ENCODE assay signal across 8 cellular contexts in genomic region chr11:67277231-67277961, GRCh38. TPM values are rescaled to one million over a fixed set of nuclear protein-coding genes. Genes with fewer than 3 reads are reported as not detected.
DNase-seq lines count a peak whose midpoint lies in the region; ATAC-seq and TF ChIP-seq lines count a peak whose summit lies in the region.

No MANE protein-coding gene starts in this region.

- WGBS in ectodermal cell, 2 experiments = 46 to 47% methylated on average over 24 of the region's 24 CpGs

- H3K4me3 ChIP-seq in ectodermal cell (ENCODE audit: insufficient read depth, low read depth, low read length) = peak overlapping the region; percentile 10
- no peak overlapping the region for H3K4me3 ChIP-seq in mucosa of descending colon

- no peak for TF ChIP-seq CTCF in mucosa of descending colon (IDR thresholded peaks at IDR 0.05)

- H3K27ac ChIP-seq in ectodermal cell (ENCODE audit: insufficient read depth, low read depth, low read length, poor library complexity, severe bottlenecking) = peak overlapping the region; percentile 69

- intact Hi-C loops in mucosa of descending colon (cut with DNase I, micrococcal nuclease) = no loop called here

- DNase-seq in NCI-H2196 treated with DMSO at 0.1 percent for 48 hours (lab: John Stamatoyannopoulos, UW; ENCODE audit: unreplicated experiment) (peak; percentile 80), mucosa of descending colon (peak; percentile 92 to 98 (median 93)), LoVo (ENCODE audit: low spot score) (no peak)
- DNase-seq in activated CD4-positive, alpha-beta T cell treated with anti-CD3 and anti-CD28 coated beads, Interleukin-2, amount 50 U/mL, for 4 hours = peak; percentile 79 to 83
- peak; percentile 74 to 87 for DNase-seq in stimulated activated CD8-positive, alpha-beta memory T cell treated with anti-CD3 and anti-CD28 coated beads, Interleukin-7, amount 100 ng/mL, for 4 hours (ENCODE audit: low read depth in 2 of 2)

- H3K4me1 ChIP-seq in ectodermal cell (ENCODE audit: control insufficient read depth, insufficient read depth, low read length) (peaks cover 16% of the 10 kb centered on the region), mucosa of descending colon (ENCODE audit: low read depth) (peaks cover 56% of the 10 kb centered on the region)

- H3K9me3 ChIP-seq in ectodermal cell (ENCODE audit: control insufficient read depth, low read length) (no peaks in the 10 kb centered on the region), mucosa of descending colon (no peaks in the 10 kb centered on the region)

- ATAC-seq in GM18517 (IDR thresholded peaks at IDR 0.05; ENCODE audit: unreplicated experiment) = peak; percentile 64
- ATAC-seq in HG02840 (IDR thresholded peaks at IDR 0.05; ENCODE audit: low FRiP score, unreplicated experiment) = peak; percentile 52
- peak; percentile 92 for ATAC-seq in mucosa of descending colon

- no peaks in the 10 kb centered on the region for H3K27me3 ChIP-seq in ectodermal cell (ENCODE audit: control insufficient read depth, insufficient read depth, low read length, poor library complexity, severe bottlenecking)

- H3K36me3 ChIP-seq in ectodermal cell (ENCODE audit: control insufficient read depth, insufficient read depth, low read length) (peaks cover 22% of the 10 kb centered on the region), mucosa of descending colon (ENCODE audit: low read depth) (peaks cover 8% of the 10 kb centered on the region)

RNA-seq across cellular contexts. Expression of gene GRK2, which starts 11.1 kb away (rescaled TPM):
- polyA plus RNA-seq in ectodermal cell (2013, experiment 1 of 4) = 47.7 TPM
- polyA plus RNA-seq in ectodermal cell (2013, experiment 2 of 4) = 45.8 TPM
- polyA plus RNA-seq in ectodermal cell (2013, experiment 3 of 4) = 35.1 TPM
- polyA plus RNA-seq in ectodermal cell (2013, experiment 4 of 4) = 37.3 TPM
- 100 to 1,000 TPM in 2 of 3 donors, 10 to 100 TPM in 1; 86.8 to 114 (median 106) TPM for total RNA-seq in mucosa of descending colon

RNA-seq across cellular contexts. Expression of gene ANKRD13D, which starts 11.7 kb away (rescaled TPM):
- 30.3 TPM for polyA plus RNA-seq in ectodermal cell (2013, experiment 1 of 4)
- polyA plus RNA-seq in ectodermal cell (2013, experiment 2 of 4) = 26.9 TPM
- polyA plus RNA-seq in ectodermal cell (2013, experiment 3 of 4) = 25.6 TPM
- polyA plus RNA-seq in ectodermal cell (2013, experiment 4 of 4) = 26.8 TPM
- total RNA-seq in mucosa of descending colon = 10 to 100 TPM; 20.0 to 46.3 (median 26.7) TPM

RNA-seq across cellular contexts. Expression of gene SSH3, which starts 25.9 kb away (rescaled TPM):
- polyA plus RNA-seq in ectodermal cell (2013, experiment 1 of 4) = 9.5 TPM
- polyA plus RNA-seq in ectodermal cell (2013, experiment 2 of 4) = 8.1 TPM
- polyA plus RNA-seq in ectodermal cell (2013, experiment 3 of 4) = 10.0 TPM
- 10.0 TPM for polyA plus RNA-seq in ectodermal cell (2013, experiment 4 of 4)
- 10 to 100 TPM; 55.8 to 87.0 (median 57.6) TPM for total RNA-seq in mucosa of descending colon
